ENCODE assay signal across 1 cellular context in genomic region chr7:74220229-74220628, GRCh38.
TF ChIP-seq lines count a peak whose summit lies in the region.

No MANE protein-coding gene starts in this region.

TF ChIP-seq in K562, 482 proteins besides CTCF, POLR2A, EP300 and RAD21:
- TF ChIP-seq POLR2G (IDR thresholded peaks at IDR 0.05; ENCODE audit: low read depth, low read length) = peak; percentile 51; the same call in 1 of the 2 replicates
- no peak for TF ChIP-seq PYGO2 (tag; IDR thresholded peaks at IDR 0.05)
